1 cellular context compared by ENCODE assay signal in genomic region chr20:1118336-1119127, GRCh38.
TF ChIP-seq lines count a peak whose summit lies in the region.

TSS of gene PSMF1 (plus strand) at chr20:1118602. CDS start at chr20:1118774, 172 bp downstream.

TF ChIP-seq in K562, 482 proteins besides CTCF, POLR2A, EP300 and RAD21 (continued from another document and continues in another):
- no peak for TF ChIP-seq ZNF407 (IDR thresholded peaks at IDR 0.05; ENCODE audit: low read depth)
- TF ChIP-seq E2F4 (CRISPR knock-in tag; IDR thresholded peaks at IDR 0.05; ENCODE audit: low read depth), result 0 out of 2 replicates have a peak, but pooled peaks have one; percentile 12
- peak; percentile 48 to 49; a peak in 3 of 4 replicates for TF ChIP-seq SIX5 (IDR thresholded peaks at IDR 0.05; ENCODE audit: borderline replicate concordance in 1 of 2, insufficient read depth in 1 of 2, low read depth in 1 of 2, low read length in 2 of 2)
- TF ChIP-seq HNRNPUL1 (IDR thresholded peaks at IDR 0.05; ENCODE audit: low read length), result no peak
- peak; percentile 78 to 85; a peak in 3 of 4 replicates for TF ChIP-seq SIN3A (IDR thresholded peaks at IDR 0.05; ENCODE audit: borderline replicate concordance in 2 of 2, control insufficient read depth in 1 of 2, low read depth in 2 of 2, low read length in 2 of 2)
- no peak for TF ChIP-seq HEY1 (CRISPR knock-in tag; IDR thresholded peaks at IDR 0.05; ENCODE audit: borderline replicate concordance)
- TF ChIP-seq TFE3 (CRISPR knock-in tag; IDR thresholded peaks at IDR 0.05), result no peak
- TF ChIP-seq NFRKB (IDR thresholded peaks at IDR 0.05; ENCODE audit: low read depth), result peak; percentile 88
- peak; percentile 93 for TF ChIP-seq LCOR (CRISPR knock-in tag; IDR thresholded peaks at IDR 0.05)
- no peak for TF ChIP-seq SRSF9 (IDR thresholded peaks at IDR 0.05; ENCODE audit: borderline replicate concordance, low read depth, low read length)
- no peak for TF ChIP-seq CREB3 (tag; conservative IDR thresholded peaks at IDR 0.05; ENCODE audit: low read depth)
- peak; percentile 85 for TF ChIP-seq ELF2 (CRISPR knock-in tag; IDR thresholded peaks at IDR 0.05)
- no peak for TF ChIP-seq ARID3B (CRISPR knock-in tag; IDR thresholded peaks at IDR 0.05; ENCODE audit: borderline replicate concordance)
- no peak for TF ChIP-seq TAL1 (IDR thresholded peaks at IDR 0.05)
- TF ChIP-seq ZNF324 (CRISPR knock-in tag; IDR thresholded peaks at IDR 0.05), result no peak
- no peak for TF ChIP-seq IRF2 (CRISPR knock-in tag; IDR thresholded peaks at IDR 0.05)
- TF ChIP-seq THRA (IDR thresholded peaks at IDR 0.05), result no peak
- peak; percentile 41; the same call in 1 of the 2 replicates for TF ChIP-seq TEAD4 (IDR thresholded peaks at IDR 0.05; ENCODE audit: low read length)
- no peak for TF ChIP-seq TEAD4 (CRISPR knock-in tag; IDR thresholded peaks at IDR 0.05; ENCODE audit: borderline replicate concordance)
- no peak for TF ChIP-seq ZNF23 (CRISPR knock-in tag; IDR thresholded peaks at IDR 0.05)
- 0 out of 2 replicates have a peak, but pooled peaks have one; percentile 43 for TF ChIP-seq GTF2A2 (tag; IDR thresholded peaks at IDR 0.05)
- no peak for TF ChIP-seq ELK1 (CRISPR knock-in tag; IDR thresholded peaks at IDR 0.05)
- TF ChIP-seq FOXA3 (CRISPR knock-in tag; conservative IDR thresholded peaks at IDR 0.05 in 1 of 2, IDR thresholded peaks at IDR 0.05 in 1 of 2), result no peak
- no peak for TF ChIP-seq KAT2B (IDR thresholded peaks at IDR 0.05; ENCODE audit: low read depth, low read length)
- no peak for TF ChIP-seq ZNF589 (CRISPR knock-in tag; IDR thresholded peaks at IDR 0.05; ENCODE audit: low read depth)
- TF ChIP-seq THAP12 (CRISPR knock-in tag; IDR thresholded peaks at IDR 0.05), result 0 out of 2 replicates have a peak, but pooled peaks have one; percentile 28
- no peak for TF ChIP-seq TSHZ1 (CRISPR knock-in tag; IDR thresholded peaks at IDR 0.05)
- no peak for TF ChIP-seq MED1 (CRISPR knock-in tag; IDR thresholded peaks at IDR 0.05; ENCODE audit: borderline replicate concordance)
- no peak for TF ChIP-seq NFYB (IDR thresholded peaks at IDR 0.05; ENCODE audit: extremely low read depth, insufficient read length)
- no peak for TF ChIP-seq KDM1A (IDR thresholded peaks at IDR 0.05)
- no peak for TF ChIP-seq JUNB (CRISPR knock-in tag; conservative IDR thresholded peaks at IDR 0.05)
- TF ChIP-seq HINFP (tag; conservative IDR thresholded peaks at IDR 0.05; ENCODE audit: low read depth), result no peak
